In genomic region chr9:81868145-81868544, GRCh38 we compare ENCODE assay signal across 19 cellular contexts.
"Had no signal": no experiment of that assay in that cellular context is flagged by ENCODE, and none has a peak within 500 bp of the region (broad histone marks: within the 10 kb centered on the region; RNA-seq: fewer than 3 reads in every experiment).

No MANE protein-coding gene starts in this region.

- FAIRE-seq: endothelial cell of umbilical vein, islet of Langerhans, urothelium cell line had no signal

- H3K27ac Mint-ChIP-seq: activated CD4-positive, alpha-beta memory T cell treated with anti-CD3 and anti-CD28 coated beads for 36 hours; activated CD8-positive, alpha-beta memory T cell treated with anti-CD3 and anti-CD28 coated beads, Interleukin-2, amount 10 ng/mL, durations not matched to agents 7 days and 5 days; activated naive CD4-positive, alpha-beta T cell treated with anti-CD3 and anti-CD28 coated beads, Interleukin-2, amount 10 ng/mL, durations not matched to agents 7 days and 5 days; activated T-helper 2 cell treated with anti-CD3 and anti-CD28 coated beads, Interferon-gamma antibody, Interleukin-2, Interleukin-4, amounts not matched to agents 10 μg/mL and 5 μg/mL and 100 μg/mL, durations not matched to agents 14 hours and 24 hours and 36 hours; neural progenitor cell; stimulated activated effector memory CD8-positive, alpha-beta T cell treated with anti-CD3 and anti-CD28 coated beads, Interleukin-12 subunit alpha, Interleukin-12 subunit beta, amount 100 ng/mL, for 72 hours; T-helper 17 cell had no signal

- H3K9me3 ChIP-seq: body of pancreas, sigmoid colon, thyroid gland had no signal

- H3K4me1 ChIP-seq: body of pancreas, neural progenitor cell, sigmoid colon, thyroid gland had no signal

- ATAC-seq: activated CD8-positive, alpha-beta memory T cell treated with anti-CD3 and anti-CD28 coated beads, Interleukin-2, amount 10 ng/mL, durations not matched to agents 7 days and 5 days; body of pancreas; left lobe of liver; stimulated activated effector memory CD8-positive, alpha-beta T cell treated with anti-CD3 and anti-CD28 coated beads, Interleukin-12 subunit alpha, Interleukin-12 subunit beta, amount 100 ng/mL, for 72 hours; T-helper 17 cell had no signal

- H3K4me3 Mint-ChIP-seq: activated CD4-positive, alpha-beta memory T cell treated with anti-CD3 and anti-CD28 coated beads for 36 hours; activated CD8-positive, alpha-beta memory T cell treated with anti-CD3 and anti-CD28 coated beads, Interleukin-2, amount 10 ng/mL, durations not matched to agents 7 days and 5 days; activated naive CD4-positive, alpha-beta T cell treated with anti-CD3 and anti-CD28 coated beads, Interleukin-2, amount 10 ng/mL, durations not matched to agents 7 days and 5 days; neural progenitor cell; stimulated activated effector memory CD8-positive, alpha-beta T cell treated with anti-CD3 and anti-CD28 coated beads, Interleukin-12 subunit alpha, Interleukin-12 subunit beta, amount 100 ng/mL, for 72 hours; T-helper 17 cell had no signal

- H3K36me3 Mint-ChIP-seq: activated CD4-positive, alpha-beta memory T cell treated with anti-CD3 and anti-CD28 coated beads for 36 hours; activated CD8-positive, alpha-beta memory T cell treated with anti-CD3 and anti-CD28 coated beads, Interleukin-2, amount 10 ng/mL, durations not matched to agents 7 days and 5 days; activated naive CD4-positive, alpha-beta T cell treated with anti-CD3 and anti-CD28 coated beads, Interleukin-2, amount 10 ng/mL, durations not matched to agents 7 days and 5 days; neural progenitor cell; stimulated activated effector memory CD8-positive, alpha-beta T cell treated with anti-CD3 and anti-CD28 coated beads, Interleukin-12 subunit alpha, Interleukin-12 subunit beta, amount 100 ng/mL, for 72 hours had no signal

- H3K36me3 ChIP-seq: neural progenitor cell, sigmoid colon, thyroid gland, WERI-Rb-1 had no signal

- H3K27ac ChIP-seq: body of pancreas, neural progenitor cell, sigmoid colon, thyroid gland, WERI-Rb-1 had no signal

- H3K27me3 Mint-ChIP-seq: activated CD4-positive, alpha-beta memory T cell treated with anti-CD3 and anti-CD28 coated beads for 36 hours; activated CD8-positive, alpha-beta memory T cell treated with anti-CD3 and anti-CD28 coated beads, Interleukin-2, amount 10 ng/mL, durations not matched to agents 7 days and 5 days; activated naive CD4-positive, alpha-beta T cell treated with anti-CD3 and anti-CD28 coated beads, Interleukin-2, amount 10 ng/mL, durations not matched to agents 7 days and 5 days; T-helper 17 cell had no signal

- H3K4me1 Mint-ChIP-seq: activated CD8-positive, alpha-beta memory T cell treated with anti-CD3 and anti-CD28 coated beads, Interleukin-2, amount 10 ng/mL, durations not matched to agents 7 days and 5 days; activated naive CD4-positive, alpha-beta T cell treated with anti-CD3 and anti-CD28 coated beads, Interleukin-2, amount 10 ng/mL, durations not matched to agents 7 days and 5 days; stimulated activated effector memory CD8-positive, alpha-beta T cell treated with anti-CD3 and anti-CD28 coated beads, Interleukin-12 subunit alpha, Interleukin-12 subunit beta, amount 100 ng/mL, for 72 hours; T-helper 17 cell had no signal

- H3K9ac ChIP-seq: neural progenitor cell had no signal

- H2AFZ ChIP-seq: neural progenitor cell had no signal

- H3K4me2 ChIP-seq: neural progenitor cell had no signal

- H3K9me3 Mint-ChIP-seq: activated CD4-positive, alpha-beta memory T cell treated with anti-CD3 and anti-CD28 coated beads for 36 hours; activated naive CD4-positive, alpha-beta T cell treated with anti-CD3 and anti-CD28 coated beads, Interleukin-2, amount 10 ng/mL, durations not matched to agents 7 days and 5 days had no signal

- H3K4me3 ChIP-seq: body of pancreas, neural progenitor cell, sigmoid colon, thyroid gland had no signal

- DNase-seq: activated CD4-positive, alpha-beta memory T cell treated with anti-CD3 and anti-CD28 coated beads for 36 hours; activated CD8-positive, alpha-beta memory T cell treated with anti-CD3 and anti-CD28 coated beads, Interleukin-2, amount 10 ng/mL, durations not matched to agents 7 days and 5 days; activated naive CD4-positive, alpha-beta T cell treated with anti-CD3 and anti-CD28 coated beads, Interleukin-2, amount 10 ng/mL, durations not matched to agents 7 days and 5 days; activated T-cell treated with anti-CD3 and anti-CD28 coated beads, Interleukin-2, amount 50 U/mL, for 1 hour; body of pancreas; effector CD8-positive, alpha-beta T cell; sigmoid colon; stimulated activated CD4-positive, alpha-beta T cell treated with anti-CD3 and anti-CD28 coated beads, Interleukin-12 subunit alpha, Interleukin-12 subunit beta, amount 100 ng/mL, for 4 hours; stimulated activated CD4-positive, alpha-beta T cell treated with anti-CD3 and anti-CD28 coated beads, Interleukin-2, amount 100 ng/mL, for 24 hours; T-helper 17 cell; thyroid gland; WERI-Rb-1 had no signal

- H3K27me3 ChIP-seq: body of pancreas, neural progenitor cell, sigmoid colon, thyroid gland had no signal
